ENCODE assay signal across 12 cellular contexts in genomic region chr20:10519361-10520048, GRCh38.
DNase-seq lines count a peak whose midpoint lies in the region; ATAC-seq lines count a peak whose summit lies in the region.
"Had no signal": no experiment of that assay in that cellular context is flagged by ENCODE, and none has a peak within 500 bp of the region (broad histone marks: within the 10 kb centered on the region; RNA-seq: fewer than 3 reads in every experiment).

No MANE protein-coding gene starts in this region.

- H3K4me3 ChIP-seq in Jurkat, Clone E6-1 (ENCODE audit: low read length): no peak overlapping the region

- peak; percentile 65 for DNase-seq in Jurkat, Clone E6-1 (ENCODE audit: low read depth, low spot score)
- DNase-seq in fibroblast of peridontal ligament (ENCODE audit: extremely low read depth): peak; percentile 18
- DNase-seq in NCI-H1105 treated with DMSO at 0.1 percent for 48 hours (lab: John Stamatoyannopoulos, UW): no peak
- no peak for DNase-seq in NCI-H226
- DNase-seq: cerebellar nuclear complex, DMS53, hypothalamus, NCI-H187 had no signal

- ATAC-seq in GM18502 (IDR thresholded peaks at IDR 0.05; ENCODE audit: poor library complexity, unreplicated experiment): peak; percentile 62
- ATAC-seq in GM21423 (IDR thresholded peaks at IDR 0.05; ENCODE audit: unreplicated experiment): peak; percentile 67
- ATAC-seq in HG02870 (IDR thresholded peaks at IDR 0.05; ENCODE audit: unreplicated experiment): no peak
- no peak for ATAC-seq in GM21526 (IDR thresholded peaks at IDR 0.05; ENCODE audit: low FRiP score, unreplicated experiment)

Comparison
In these comparisons a context has a peak if more than half of its experiments do, and no peak if none do; other contexts are left out.
1. ATAC-seq: peak in GM18502 (single experiment) and GM21423 (single experiment); none in HG02870 (single experiment) and GM21526 (single experiment).
2. DNase-seq: peak in Jurkat, Clone E6-1 (single experiment) and fibroblast of peridontal ligament (single experiment); none in NCI-H1105 treated with DMSO at 0.1 percent for 48 hours (single experiment) and NCI-H226 (single experiment).